Comparison of ENCODE assay signal across 16 cellular contexts in the genomic region with DNA sequence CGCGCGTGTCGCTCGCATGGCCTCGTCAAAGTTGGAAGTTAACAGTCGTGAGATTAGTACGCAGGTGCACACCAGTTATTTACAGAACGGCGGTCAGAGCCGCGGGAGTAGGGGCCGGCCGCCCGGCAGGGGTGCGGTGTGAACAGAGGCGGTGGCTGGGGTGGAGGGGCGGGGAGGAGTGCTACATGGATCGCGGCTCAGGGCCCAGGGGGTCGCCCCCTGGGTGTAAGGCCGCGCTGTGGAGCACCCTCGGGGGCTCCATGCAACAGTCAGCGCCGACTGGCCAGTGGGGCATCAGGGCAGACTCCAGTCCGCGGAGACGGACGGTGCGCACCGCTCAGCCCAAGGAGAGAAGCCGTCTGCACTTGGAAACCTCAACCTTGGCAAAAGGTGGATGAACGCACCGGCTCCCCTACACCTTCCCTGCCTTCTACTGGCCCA.
"Had no signal": no experiment of that assay in that cellular context is flagged by ENCODE, and none has a peak within 500 bp of the region (broad histone marks: within the 10 kb centered on the region; RNA-seq: fewer than 3 reads in every experiment).

No MANE protein-coding gene starts in this region.

- H3K4me1 Mint-ChIP-seq: activated naive CD8-positive, alpha-beta T cell treated with anti-CD3 and anti-CD28 coated beads, Interleukin-2, amount 10 ng/mL, durations not matched to agents 7 days and 5 days; nephron had no signal

- DNase-seq: activated CD4-positive, alpha-beta T cell treated with anti-CD3 and anti-CD28 coated beads, Interleukin-2, amount 50 U/mL, for 48 hours; activated CD4-positive, CD25-positive, alpha-beta regulatory T cell treated with anti-CD3 and anti-CD28 coated beads, Interleukin-2, amount 50 U/mL, for 72 hours; activated naive CD8-positive, alpha-beta T cell treated with anti-CD3 and anti-CD28 coated beads, Interleukin-2, amount 10 ng/mL, durations not matched to agents 7 days and 5 days; brain microvascular endothelial cell; dermis blood vessel endothelial cell; erythroblast; gastrocnemius medialis; left ventricle myocardium inferior; occipital lobe; psoas muscle; SK-N-SH; T-helper 1 cell; T1000 had no signal

- ATAC-seq: gastrocnemius medialis, psoas muscle, sciatic nerve had no signal

- H3K36me3 Mint-ChIP-seq: activated naive CD8-positive, alpha-beta T cell treated with anti-CD3 and anti-CD28 coated beads, Interleukin-2, amount 10 ng/mL, durations not matched to agents 7 days and 5 days had no signal

- H3K4me3 ChIP-seq: gastrocnemius medialis, left ventricle myocardium inferior, psoas muscle, tibial artery had no signal

- H3K27ac Mint-ChIP-seq: activated naive CD8-positive, alpha-beta T cell treated with anti-CD3 and anti-CD28 coated beads, Interleukin-2, amount 10 ng/mL, durations not matched to agents 7 days and 5 days; nephron had no signal

- H3K4me3 Mint-ChIP-seq: activated naive CD8-positive, alpha-beta T cell treated with anti-CD3 and anti-CD28 coated beads, Interleukin-2, amount 10 ng/mL, durations not matched to agents 7 days and 5 days; nephron had no signal

- H3K9me3 ChIP-seq: gastrocnemius medialis, psoas muscle, SK-N-SH had no signal

- H3K9ac ChIP-seq: SK-N-SH had no signal

- H3K27ac ChIP-seq: brain microvascular endothelial cell, gastrocnemius medialis, left ventricle myocardium inferior, psoas muscle, tibial artery had no signal

- H3K27me3 Mint-ChIP-seq: activated naive CD8-positive, alpha-beta T cell treated with anti-CD3 and anti-CD28 coated beads, Interleukin-2, amount 10 ng/mL, durations not matched to agents 7 days and 5 days had no signal

- H3K27me3 ChIP-seq: brain microvascular endothelial cell, gastrocnemius medialis, tibial artery had no signal

- H3K4me1 ChIP-seq: gastrocnemius medialis, left ventricle myocardium inferior, psoas muscle, tibial artery had no signal

- H3K36me3 ChIP-seq: gastrocnemius medialis had no signal
